ENCODE assay signal across 19 cellular contexts in the genomic region with DNA sequence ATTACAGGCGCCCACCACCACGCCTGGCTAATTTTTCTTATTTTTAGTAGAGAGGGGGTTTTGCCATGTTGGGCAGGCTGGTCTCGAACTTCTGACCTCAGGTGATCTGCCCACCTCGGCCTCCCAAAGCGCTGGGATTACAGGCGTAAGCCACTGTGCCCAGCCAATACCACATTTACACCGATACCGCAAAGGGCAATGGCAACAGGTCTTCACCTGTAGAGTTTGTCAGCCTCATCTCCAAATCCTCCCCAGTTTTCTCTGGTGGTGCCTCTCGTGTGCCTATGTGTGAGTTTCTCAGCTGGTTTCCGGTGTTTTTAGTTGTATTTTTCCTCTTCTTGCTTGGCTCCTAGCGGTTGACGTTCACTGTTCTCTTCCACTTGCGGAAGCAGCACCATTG. TPM values are rescaled to one million over a fixed set of nuclear protein-coding genes. Genes with fewer than 3 reads are reported as not detected.
"Had no signal": no experiment of that assay in that cellular context is flagged by ENCODE, and none has a peak within 500 bp of the region (broad histone marks: within the 10 kb centered on the region; RNA-seq: fewer than 3 reads in every experiment).

No MANE protein-coding gene starts in this region.

RNA-seq across cellular contexts. Expression of a gene that starts 52.0 kb away (rescaled TPM):
- total RNA-seq: chondrocyte, colonic mucosa, dermis microvascular lymphatic vessel endothelial cell, endodermal cell, esophagus mucosa, esophagus squamous epithelium, gastrocnemius medialis, glomerular endothelial cell, heart right ventricle, kidney epithelial cell, left cardiac atrium, left lung, left ventricle myocardium superior, lower leg skin, lower lobe of right lung, lung microvascular endothelial cell, mononuclear cell, mucosa of gallbladder had no signal
- polyA plus RNA-seq: heart right ventricle, keratinocyte had no signal
